In the genomic region with DNA sequence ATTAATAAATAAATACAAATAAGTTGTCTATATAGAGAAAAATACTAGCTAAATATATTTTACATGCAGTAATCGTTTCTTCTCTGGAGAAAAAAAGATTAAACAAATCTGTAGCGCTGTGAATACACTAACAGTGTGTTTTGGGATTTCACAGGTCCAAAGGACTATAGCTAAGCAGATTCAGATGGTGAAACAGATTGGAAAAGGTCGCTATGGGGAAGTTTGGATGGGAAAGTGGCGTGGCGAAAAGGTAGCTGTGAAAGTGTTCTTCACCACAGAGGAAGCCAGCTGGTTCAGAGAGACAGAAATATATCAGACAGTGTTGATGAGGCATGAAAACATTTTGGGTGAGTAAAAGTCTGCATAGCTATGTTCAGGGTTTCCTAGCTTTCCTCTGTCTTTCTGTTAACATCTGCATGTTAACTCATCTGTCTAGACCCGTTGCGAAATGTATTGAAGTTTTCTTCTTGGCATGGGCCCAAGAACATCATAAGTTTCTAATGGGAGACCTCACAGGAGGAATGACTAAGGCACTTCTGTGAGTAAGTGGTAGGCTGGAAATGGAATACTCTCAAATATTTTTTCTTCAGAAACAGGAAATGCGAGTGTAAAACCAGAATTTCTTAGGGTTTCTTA, we compare ENCODE assay signal across 8 cellular contexts.
DNase-seq lines count a peak whose midpoint lies in the region; ATAC-seq, FAIRE-seq and TF ChIP-seq lines count a peak whose summit lies in the region.

No MANE protein-coding gene starts in this region.

- no peak overlapping the region for H3K14ac ChIP-seq in H9 (ENCODE audit: insufficient read depth, low read length)

- H3K9me3 Mint-ChIP-seq in H9, result peaks cover 1 to 5% of the 10 kb centered on the region in 2 experiments; a peak in 2 of 5 replicates

- no peak overlapping the region for H3K56ac ChIP-seq in H9 (ENCODE audit: insufficient read length, low read depth, low read length)

- no peak overlapping the region for H3K27ac Mint-ChIP-seq in H9

- H2BK5ac ChIP-seq in H9 (ENCODE audit: insufficient read length, low read length), result no peak overlapping the region

- CTCF ChIA-PET in RWPE1 (lab: Yijun Ruan, JAX), result interaction anchor here (0.6 kb wide), 1 partner anchor 704 kb away, joined by 3 read pairs; no protein-coding TSS in a partner anchor

- H3K23ac ChIP-seq in H9 (ENCODE audit: insufficient read length, low read depth, low read length), result peak overlapping the region; percentile 49

- H3K4me3 ChIP-seq in foreskin fibroblast (ENCODE audit: low read depth in 1 of 2, low read length in 2 of 2) (no peak overlapping the region), skeletal muscle satellite cell (ENCODE audit: low read length) (peak overlapping the region; percentile 53)

- H3K27ac ChIP-seq in H9 (ENCODE audit: insufficient read length, low read depth, low read length) (no peak overlapping the region), RWPE1 (no peak overlapping the region)

- H3K4me2 ChIP-seq in H9 (ENCODE audit: insufficient read depth, insufficient read length, low read length) (no peak overlapping the region), skeletal muscle satellite cell (ENCODE audit: low read length) (peak overlapping the region; percentile 77)

- H2AFZ ChIP-seq in H9 (ENCODE audit: low read length), result no peak overlapping the region

- H3K9ac ChIP-seq in H9 (ENCODE audit: extremely low read depth, insufficient read length, low read length), result no peak overlapping the region
- H3K9ac ChIP-seq in skeletal muscle satellite cell (ENCODE audit: low read depth, low read length), result peak overlapping the region; percentile 45

- no peaks in the 10 kb centered on the region for H3K79me1 ChIP-seq in H9 (ENCODE audit: insufficient read depth, low read depth, low read length, poor library complexity, severe bottlenecking)

- TF ChIP-seq CTCF in H9 (conservative IDR thresholded peaks at IDR 0.05), result no peak
- no peak for TF ChIP-seq CTCF in RWPE1 (conservative IDR thresholded peaks at IDR 0.05; ENCODE audit: low read depth)
- TF ChIP-seq CTCF in foreskin fibroblast (IDR thresholded peaks at IDR 0.05; ENCODE audit: low read depth, low read length), result no peak

- H3K79me2 ChIP-seq in H9 (ENCODE audit: insufficient read depth, low read length), result no peaks in the 10 kb centered on the region

- H3K18ac ChIP-seq in H9 (ENCODE audit: insufficient read length, low read depth, low read length), result no peak overlapping the region

- H4K91ac ChIP-seq in H9 (ENCODE audit: insufficient read length, low read depth, low read length), result no peak overlapping the region

- no peaks in the 10 kb centered on the region; a peak in 1 of 7 replicates for H3K36me3 Mint-ChIP-seq in H9 (ENCODE audit: insufficient read depth in 1 of 3, low read depth in 3 of 3)

- no peak overlapping the region for H3K4ac ChIP-seq in H9 (ENCODE audit: low read depth, low read length)

- H3K4me1 ChIP-seq in H9 (ENCODE audit: insufficient read depth, low read length) (no peaks in the 10 kb centered on the region), skeletal muscle satellite cell (ENCODE audit: control insufficient read depth, insufficient read depth, low read length) (peaks cover 23% of the 10 kb centered on the region)

- WGBS in H9 (ENCODE audit: extremely low coverage, insufficient read length, low lambda C conversion rate), result no CpG with 5 or more reads among the region's 8 CpGs

- no peak overlapping the region for H2BK120ac ChIP-seq in H9 (ENCODE audit: low read depth, low read length, poor library complexity, severe bottlenecking)

- H2BK12ac ChIP-seq in H9 (ENCODE audit: insufficient read length, low read depth, low read length), result no peak overlapping the region

- no peaks in the 10 kb centered on the region for H3K27me3 Mint-ChIP-seq in H9 (ENCODE audit: low read depth)

- H3K23me2 ChIP-seq in H9 (ENCODE audit: insufficient read length, low read depth, low read length, poor library complexity, severe bottlenecking), result no peaks in the 10 kb centered on the region

- H3K9me3 ChIP-seq in H9 (ENCODE audit: control insufficient read depth, low read depth, low read length) (no peaks in the 10 kb centered on the region), skeletal muscle satellite cell (replicated peaks; ENCODE audit: low read length) (no peaks in the 10 kb centered on the region)

- POLR2A ChIA-PET in RWPE1 (lab: Yijun Ruan, JAX; ENCODE audit: low non-redundant PET), result no interaction called here

- no peak overlapping the region for H4K5ac ChIP-seq in H9 (ENCODE audit: insufficient read length, low read depth, low read length)

- H3K36me3 ChIP-seq in skeletal muscle satellite cell (ENCODE audit: insufficient read depth, low read length), result no peaks in the 10 kb centered on the region

- H3K4me3 Mint-ChIP-seq in H9, result no peak overlapping the region

- H3T11ph ChIP-seq in H9 (ENCODE audit: low read length), result no peak overlapping the region

- no peaks in the 10 kb centered on the region for H4K20me1 ChIP-seq in H9 (ENCODE audit: control insufficient read depth, insufficient read depth, insufficient read length)

- ATAC-seq in GM21717 (IDR thresholded peaks at IDR 0.05; ENCODE audit: unreplicated experiment), result no peak

- H2BK15ac ChIP-seq in H9 (ENCODE audit: low read depth, low read length), result no peak overlapping the region

- H4K8ac ChIP-seq in H9 (replicated peaks; ENCODE audit: insufficient read length, low read depth, low read length), result no peak overlapping the region

- H2AK5ac ChIP-seq in H9 (ENCODE audit: insufficient read length, low read length), result no peak overlapping the region

- no peak overlapping the region for H2BK20ac ChIP-seq in H9 (ENCODE audit: low read depth, low read length, poor library complexity, severe bottlenecking)

- DNase-seq in H9 (no peak), RWPE1 (ENCODE audit: low spot score) (peak; percentile 86), foreskin fibroblast (peak; percentile 94 to 98), GM19239 (ENCODE audit: insufficient read length, low spot score) (no peak)
- no peak for DNase-seq in stimulated activated CD4-positive, alpha-beta T cell treated with anti-CD3 and anti-CD28 coated beads, Interleukin-2, amount 100 ng/mL, for 48 hours
- no peak for DNase-seq in effector CD8-positive, alpha-beta T cell (lab: John Stamatoyannopoulos, UW)

- no peak for FAIRE-seq in GM19239 (lab: Jason Lieb, UNC)

- H3K27me3 ChIP-seq in H9 (ENCODE audit: insufficient read depth, low read length) (no peaks in the 10 kb centered on the region), skeletal muscle satellite cell (ENCODE audit: control insufficient read depth, insufficient read depth, low read length) (no peaks in the 10 kb centered on the region)

- H3K4me1 Mint-ChIP-seq in H9, result no peaks in the 10 kb centered on the region

Comparison
In these comparisons a context has a peak if more than half of its experiments do, and no peak if none do; other contexts are left out.
1. DNase-seq: peak in RWPE1 (single experiment) and foreskin fibroblast (2 of 2); none in H9 (single experiment), GM19239 (single experiment), stimulated activated CD4-positive, alpha-beta T cell treated with anti-CD3 and anti-CD28 coated beads, Interleukin-2, amount 100 ng/mL, for 48 hours (0 of 2) and effector CD8-positive, alpha-beta T cell (single experiment).